22 cellular contexts compared by ENCODE assay signal in genomic region chr20:2814076-2814475, GRCh38. TPM values are rescaled to one million over a fixed set of nuclear protein-coding genes. Genes with fewer than 3 reads are reported as not detected.
DNase-seq lines count a peak whose midpoint lies in the region; ATAC-seq, FAIRE-seq and TF ChIP-seq lines count a peak whose summit lies in the region.
"Had no signal": no experiment of that assay in that cellular context is flagged by ENCODE, and none has a peak within 500 bp of the region (broad histone marks: within the 10 kb centered on the region; RNA-seq: fewer than 3 reads in every experiment).

No MANE protein-coding gene starts in this region.

- POLR2A ChIA-PET in CD8-positive, alpha-beta T cell (lab: Charles Lee) = no interaction called here

- H3K27ac ChIP-seq in astrocyte (ENCODE audit: low read depth, low read length) (no peak overlapping the region), caudate nucleus (ENCODE audit: low read depth, low read length) (no peak overlapping the region)
- H3K27ac ChIP-seq in CD8-positive, alpha-beta T cell (ENCODE audit: low read depth, low read length) = no peak overlapping the region
- H3K27ac ChIP-seq: coronary artery, sigmoid colon, suprapubic skin had no signal

- H3K36me3 Mint-ChIP-seq in astrocyte (ENCODE audit: low read depth, unreplicated experiment) (no peaks in the 10 kb centered on the region), nephron (ENCODE audit: low read depth) (peaks cover 14% of the 10 kb centered on the region)
- no peaks in the 10 kb centered on the region for H3K36me3 Mint-ChIP-seq in CD8-positive, alpha-beta T cell

- TF ChIP-seq CTCF in astrocyte (IDR thresholded peaks at IDR 0.05; ENCODE audit: insufficient read depth, low read depth, low read length) (no peak), nephron (IDR thresholded peaks at IDR 0.05; ENCODE audit: unreplicated experiment in 3 of 3) (no peak)
- TF ChIP-seq CTCF in CD8-positive, alpha-beta T cell (IDR thresholded peaks at IDR 0.05) = no peak

- no peak overlapping the region for H3K9ac ChIP-seq in astrocyte (ENCODE audit: low read length)

- H3K4me2 ChIP-seq in astrocyte (ENCODE audit: low read length) = peak overlapping the region; percentile 70

- peaks cover 20% of the 10 kb centered on the region for H3K4me1 ChIP-seq in astrocyte (ENCODE audit: insufficient read depth, low read length)
- no peaks in the 10 kb centered on the region for H3K4me1 ChIP-seq in CD8-positive, alpha-beta T cell (ENCODE audit: insufficient read depth, low read length)

- no peak for ATAC-seq in CD8-positive, alpha-beta T cell
- ATAC-seq in stimulated activated naive CD8-positive, alpha-beta T cell treated with anti-CD3 and anti-CD28 coated beads, Interleukin-15, amount 100 ng/mL, for 72 hours = no peak

- no peak overlapping the region for H2AFZ ChIP-seq in astrocyte (ENCODE audit: low read depth, low read length)

- no peaks in the 10 kb centered on the region for H3K79me2 ChIP-seq in astrocyte (ENCODE audit: insufficient read depth, low read length)

- H3K9me3 ChIP-seq in astrocyte (ENCODE audit: insufficient read depth, low read depth, low read length) = peaks cover 7% of the 10 kb centered on the region
- no peaks in the 10 kb centered on the region for H3K9me3 ChIP-seq in CD8-positive, alpha-beta T cell (ENCODE audit: low read length)
- H3K9me3 ChIP-seq: suprapubic skin, uterus had no signal

- DNase-seq in Daoy (ENCODE audit: low read depth) (peak; percentile 54), NCI-H524 treated with DMSO at 0.1 percent for 48 hours (lab: John Stamatoyannopoulos, UW) (peak; percentile 62), astrocyte (ENCODE audit: low read depth) (no peak), C1 segment of cervical spinal cord (lab: John Stamatoyannopoulos, UW) (no peak), caudate nucleus (lab: John Stamatoyannopoulos, UW) (no peak)
- DNase-seq in CD8-positive, alpha-beta T cell = no peak
- no peak for DNase-seq in stimulated activated naive CD8-positive, alpha-beta T cell treated with anti-CD3 and anti-CD28 coated beads, Interleukin-15, amount 100 ng/mL, for 72 hours
- DNase-seq: activated B cell treated with CpG ODN at 0.5 μM for 24 hours; activated CD4-positive, alpha-beta memory T cell treated with anti-CD3 and anti-CD28 coated beads for 36 hours; activated gamma-delta T cell; CD4-positive, alpha-beta T cell; NCI-H1417 treated with DMSO at 0.1 percent for 48 hours; NCI-H2107; NCI-H510A; nephron progenitor cell; sigmoid colon; T-helper 9 cell had no signal

- no peaks in the 10 kb centered on the region for H3K36me3 ChIP-seq in astrocyte (ENCODE audit: insufficient read depth, low read length)
- H3K36me3 ChIP-seq in CD8-positive, alpha-beta T cell (ENCODE audit: insufficient read depth, low read length) = no peaks in the 10 kb centered on the region
- H3K36me3 ChIP-seq: brain microvascular endothelial cell, sigmoid colon, suprapubic skin, uterus had no signal

- H3K27ac Mint-ChIP-seq in astrocyte (ENCODE audit: unreplicated experiment) = peak overlapping the region; percentile 62
- peak overlapping the region; percentile 41 to 81 (median 78) for H3K27ac Mint-ChIP-seq in nephron
- H3K27ac Mint-ChIP-seq in CD8-positive, alpha-beta T cell = no peak overlapping the region
- H3K27ac Mint-ChIP-seq in stimulated activated naive CD8-positive, alpha-beta T cell treated with anti-CD3 and anti-CD28 coated beads, Interleukin-15, amount 100 ng/mL, for 72 hours = no peak overlapping the region
- H3K27ac Mint-ChIP-seq: activated B cell treated with CpG ODN at 0.5 μM for 24 hours; activated CD4-positive, alpha-beta memory T cell treated with anti-CD3 and anti-CD28 coated beads for 36 hours; CD4-positive, alpha-beta T cell; nephron progenitor cell had no signal

- H3K27me3 Mint-ChIP-seq in astrocyte (ENCODE audit: low read depth, unreplicated experiment) = peaks cover 28% of the 10 kb centered on the region
- peaks cover 21% of the 10 kb centered on the region for H3K27me3 Mint-ChIP-seq in nephron (ENCODE audit: low read depth)
- H3K27me3 Mint-ChIP-seq in CD8-positive, alpha-beta T cell (ENCODE audit: low read depth) = peaks cover 9% of the 10 kb centered on the region
- peaks cover 52% of the 10 kb centered on the region for H3K27me3 Mint-ChIP-seq in stimulated activated naive CD8-positive, alpha-beta T cell treated with anti-CD3 and anti-CD28 coated beads, Interleukin-15, amount 100 ng/mL, for 72 hours

- H3K9me3 Mint-ChIP-seq in astrocyte (ENCODE audit: unreplicated experiment) (peaks cover 20% of the 10 kb centered on the region), nephron (peaks cover 33% of the 10 kb centered on the region)
- H3K9me3 Mint-ChIP-seq in CD8-positive, alpha-beta T cell = peaks cover 3% of the 10 kb centered on the region
- H3K9me3 Mint-ChIP-seq in stimulated activated naive CD8-positive, alpha-beta T cell treated with anti-CD3 and anti-CD28 coated beads, Interleukin-15, amount 100 ng/mL, for 72 hours = peaks cover 9 to 12% of the 10 kb centered on the region in 2 donors

- intact Hi-C loops in CD8-positive, alpha-beta T cell (cut with DNase I, micrococcal nuclease) = no loop called here

- no peak overlapping the region for H3K4me3 ChIP-seq in astrocyte (ENCODE audit: insufficient read depth, low read depth, low read length)
- H3K4me3 ChIP-seq in CD8-positive, alpha-beta T cell (ENCODE audit: low read depth, low read length) = no peak overlapping the region
- H3K4me3 ChIP-seq: coronary artery, sigmoid colon, suprapubic skin, uterus had no signal

- FAIRE-seq in astrocyte (lab: Jason Lieb, UNC) = no peak

- CTCF ChIA-PET in CD8-positive, alpha-beta T cell (lab: Charles Lee) = no interaction called here

- H3K27me3 ChIP-seq in astrocyte (ENCODE audit: insufficient read depth, low read length) = peaks cover 5% of the 10 kb centered on the region
- no peaks in the 10 kb centered on the region for H3K27me3 ChIP-seq in CD8-positive, alpha-beta T cell (ENCODE audit: insufficient read depth, low read length)
- H3K27me3 ChIP-seq: brain microvascular endothelial cell, uterus had no signal

- no peaks in the 10 kb centered on the region for H4K20me1 ChIP-seq in astrocyte (ENCODE audit: insufficient read depth, low read length)

- peaks cover 15% of the 10 kb centered on the region for H3K4me1 Mint-ChIP-seq in astrocyte (ENCODE audit: low read depth, unreplicated experiment)
- H3K4me1 Mint-ChIP-seq in nephron = peaks cover 36% of the 10 kb centered on the region
- no peaks in the 10 kb centered on the region for H3K4me1 Mint-ChIP-seq in CD8-positive, alpha-beta T cell (ENCODE audit: low read depth)
- H3K4me1 Mint-ChIP-seq in stimulated activated naive CD8-positive, alpha-beta T cell treated with anti-CD3 and anti-CD28 coated beads, Interleukin-15, amount 100 ng/mL, for 72 hours = no peaks in the 10 kb centered on the region
- H3K4me1 Mint-ChIP-seq: activated B cell treated with CpG ODN at 0.5 μM for 24 hours had no signal

- H3K4me3 Mint-ChIP-seq in astrocyte (ENCODE audit: unreplicated experiment) (no peak overlapping the region), nephron (peak overlapping the region in 1 of 3 experiments; percentile 1)
- H3K4me3 Mint-ChIP-seq in CD8-positive, alpha-beta T cell = no peak overlapping the region
- H3K4me3 Mint-ChIP-seq in stimulated activated naive CD8-positive, alpha-beta T cell treated with anti-CD3 and anti-CD28 coated beads, Interleukin-15, amount 100 ng/mL, for 72 hours = no peak overlapping the region
- H3K4me3 Mint-ChIP-seq: activated B cell treated with CpG ODN at 0.5 μM for 24 hours; activated CD4-positive, alpha-beta memory T cell treated with anti-CD3 and anti-CD28 coated beads for 36 hours; CD4-positive, alpha-beta T cell; nephron progenitor cell had no signal

RNA-seq across cellular contexts. Expression of gene C20orf141, which starts 0.7 kb away (rescaled TPM):
- total RNA-seq in Daoy (2014; rRNA removed; shearing (Covaris generic)) = not detected in 2 replicates
- not detected in 2 replicates for total RNA-seq in astrocyte
- not detected for total RNA-seq in CD8-positive, alpha-beta T cell
- total RNA-seq: activated B cell treated with CpG ODN at 0.5 μM for 24 hours; activated CD4-positive, alpha-beta memory T cell treated with anti-CD3 and anti-CD28 coated beads for 36 hours; CD4-positive, alpha-beta T cell; sigmoid colon; suprapubic skin; uterus had no signal

RNA-seq across cellular contexts. Expression of gene TMEM239, which starts 2.1 kb away (rescaled TPM):
- total RNA-seq in Daoy (2014; rRNA removed; shearing (Covaris generic)) = not detected in 2 replicates
- total RNA-seq in astrocyte = not detected in 2 replicates
- not detected for total RNA-seq in CD8-positive, alpha-beta T cell
- total RNA-seq: activated B cell treated with CpG ODN at 0.5 μM for 24 hours; activated CD4-positive, alpha-beta memory T cell treated with anti-CD3 and anti-CD28 coated beads for 36 hours; CD4-positive, alpha-beta T cell; uterus had no signal

RNA-seq across cellular contexts. Expression of gene CPXM1, which starts 13.6 kb away (rescaled TPM):
- 2.0 and 2.7 TPM in 2 replicates for total RNA-seq in Daoy (2014; rRNA removed; shearing (Covaris generic))
- total RNA-seq in astrocyte = 10.6 and 10.9 TPM in 2 replicates
- under 1 TPM; 0.38 to 0.50 TPM for total RNA-seq in CD8-positive, alpha-beta T cell
- total RNA-seq: CD4-positive, alpha-beta T cell had no signal

RNA-seq across cellular contexts. Expression of gene PCED1A, which starts 26.4 kb away (rescaled TPM):
- total RNA-seq in Daoy (2014; rRNA removed; shearing (Covaris generic)) = 13.9 and 15.9 TPM in 2 replicates
- total RNA-seq in astrocyte = 17.2 and 23.5 TPM in 2 replicates
- total RNA-seq in CD8-positive, alpha-beta T cell = 10 to 100 TPM; 58.7 to 62.2 TPM

RNA-seq across cellular contexts. Expression of gene VPS16, which starts 26.5 kb away (rescaled TPM):
- total RNA-seq in Daoy (2014; rRNA removed; shearing (Covaris generic)) = 29.8 and 30.9 TPM in 2 replicates
- 24.9 and 25.1 TPM in 2 replicates for total RNA-seq in astrocyte
- 10 to 100 TPM; 40.7 to 41.1 TPM for total RNA-seq in CD8-positive, alpha-beta T cell

Comparison
In these comparisons a context has a peak if more than half of its experiments do, and no peak if none do; other contexts are left out.
1. DNase-seq: peak in Daoy (single experiment) and NCI-H524 treated with DMSO at 0.1 percent for 48 hours (single experiment); none in astrocyte (single experiment), CD8-positive, alpha-beta T cell (0 of 7), stimulated activated naive CD8-positive, alpha-beta T cell treated with anti-CD3 and anti-CD28 coated beads, Interleukin-15, amount 100 ng/mL, for 72 hours (0 of 2), C1 segment of cervical spinal cord (0 of 14) and caudate nucleus (0 of 61).
2. H3K27ac Mint-ChIP-seq: peak in astrocyte (single experiment) and nephron (3 of 3); none in CD8-positive, alpha-beta T cell (single experiment) and stimulated activated naive CD8-positive, alpha-beta T cell treated with anti-CD3 and anti-CD28 coated beads, Interleukin-15, amount 100 ng/mL, for 72 hours (0 of 2).